2 cellular contexts compared by ENCODE assay signal in the genomic region with DNA sequence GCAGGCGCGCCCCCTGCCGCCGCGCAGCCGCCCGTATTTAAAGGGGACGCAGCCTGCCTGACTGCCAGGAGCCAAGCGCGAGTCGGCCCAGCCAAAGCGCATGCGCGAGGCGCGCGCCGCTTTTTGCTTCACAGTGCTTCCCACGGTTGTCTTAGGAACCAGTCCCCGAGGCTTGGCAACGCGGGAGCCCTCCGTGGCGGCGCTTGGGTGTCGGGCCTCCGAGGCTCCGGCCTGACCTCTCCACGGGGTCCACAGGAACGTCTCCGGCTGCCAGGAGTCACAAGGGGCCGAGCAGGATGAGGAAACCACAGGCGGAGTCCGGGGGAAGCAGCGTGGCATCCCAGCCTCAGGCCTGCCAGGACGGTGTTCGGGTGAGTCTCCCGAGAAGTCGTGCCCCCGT.
DNase-seq lines count a peak whose midpoint lies in the region; TF ChIP-seq lines count a peak whose summit lies in the region.
"Not testable (repeated sequence)": the region's sequence is repeated elsewhere in the genome, so short reads cannot be mapped to it uniquely, and the experiment has no call there.

No MANE protein-coding gene starts in this region.

- H3K4me1 ChIP-seq in spleen: not testable (repeated sequence)

- H3K36me3 ChIP-seq in spleen: not testable (repeated sequence)

- intact Hi-C loops in spleen (cut with DNase I; ENCODE audit: low total_unique reads): not testable (repeated sequence)

- DNase-seq in mesenteric fat pad (ENCODE audit: low spot score): peak; percentile 88
- peak; percentile 60 for DNase-seq in spleen

- H3K4me3 ChIP-seq in spleen: not testable (repeated sequence)

- not testable (repeated sequence) for TF ChIP-seq POLR2A in spleen (IDR thresholded peaks at IDR 0.05)

- H3K9me3 ChIP-seq in spleen: not testable (repeated sequence)

- WGBS in spleen, 5 donors: no CpG with 5 or more reads among the region's 40 CpGs

- not testable (repeated sequence) for TF ChIP-seq CTCF in spleen (IDR thresholded peaks at IDR 0.05 in 8 of 11, conservative IDR thresholded peaks at IDR 0.05 in 3 of 11)

- not testable (repeated sequence) for H3K27ac ChIP-seq in spleen

- not testable (repeated sequence) for H3K27me3 ChIP-seq in spleen (replicated peaks in 1 of 7)
